In the genomic region with DNA sequence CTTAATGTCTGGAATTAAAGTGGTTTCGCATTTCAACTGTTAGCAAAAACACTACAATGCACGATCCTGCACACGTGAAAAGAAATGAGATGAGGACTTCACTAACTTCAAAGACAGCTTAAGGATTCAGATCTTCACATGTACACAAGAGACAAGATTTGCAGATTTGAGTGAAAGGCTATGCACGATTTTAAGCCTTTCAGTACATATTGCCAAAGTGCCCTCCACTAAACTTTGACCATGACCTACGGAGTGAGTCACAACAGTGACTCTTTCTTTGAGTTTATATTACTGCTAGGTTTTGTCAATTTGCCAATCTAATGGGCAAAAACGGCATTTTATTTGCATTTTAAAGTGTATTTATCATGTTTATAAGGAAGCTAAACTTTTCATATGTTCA, we compare ENCODE assay signal across 21 cellular contexts. TPM values are rescaled to one million over a fixed set of nuclear protein-coding genes. Genes with fewer than 3 reads are reported as not detected.
DNase-seq lines count a peak whose midpoint lies in the region; TF ChIP-seq lines count a peak whose summit lies in the region.
"Had no signal": no experiment of that assay in that cellular context is flagged by ENCODE, and none has a peak within 500 bp of the region (broad histone marks: within the 10 kb centered on the region; RNA-seq: fewer than 3 reads in every experiment).

No MANE protein-coding gene starts in this region.

- no peaks in the 10 kb centered on the region for H3K4me1 ChIP-seq in esophagus squamous epithelium
- H3K4me1 ChIP-seq: thyroid gland had no signal

- TF ChIP-seq CTCF in esophagus squamous epithelium (IDR thresholded peaks at IDR 0.05) = no peak

- H3K4me3 ChIP-seq in esophagus squamous epithelium = no peak overlapping the region
- H3K4me3 ChIP-seq: mucosa of descending colon, thyroid gland had no signal

- intact Hi-C loops in esophagus squamous epithelium (cut with DNase I) = no loop called here

- DNase-seq in COLO829 (ENCODE audit: low spot score) (peak; percentile 16), HuH-7 (ENCODE audit: low spot score) (peak; percentile 37), amniotic epithelial cell (ENCODE audit: low read depth) (peak; percentile 13), iris pigment epithelial cell (ENCODE audit: low read depth) (peak; percentile 51), mucosa of gallbladder (ENCODE audit: low spot score) (no peak), esophagus squamous epithelium (lab: John Stamatoyannopoulos, UW) (no peak), T-helper 1 cell (no peak), foreskin melanocyte (no peak)
- DNase-seq: activated CD4-positive, alpha-beta T cell treated with anti-CD3 and anti-CD28 coated beads, Interleukin-2, amount 50 U/mL, for 1 hour; anterior cingulate cortex; H7; Karpas-422; left colon; mucosa of descending colon; NCI-H1417; NCI-H2171 treated with DMSO at 0.1 percent for 48 hours; NCI-H748 treated with DMSO at 0.1 percent for 48 hours; stimulated activated naive B cell treated with anti-CD40 and anti-IgM and Interleukin-4, amounts not matched to agents 10 μg/mL and 1 μg/mL and 100 μg/mL, for 72 hours; thyroid gland had no signal

- H3K9me3 ChIP-seq in esophagus squamous epithelium = no peaks in the 10 kb centered on the region
- H3K9me3 ChIP-seq: mucosa of descending colon, neutrophil, thyroid gland had no signal

- TF ChIP-seq POLR2A in esophagus squamous epithelium (IDR thresholded peaks at IDR 0.05) = no peak

- 49 to 62% methylated on average over 6 of the region's 6 CpGs for WGBS in esophagus squamous epithelium, 2 donors

- no peaks in the 10 kb centered on the region for H3K36me3 ChIP-seq in esophagus squamous epithelium
- H3K36me3 ChIP-seq: thyroid gland had no signal

- no peak overlapping the region for H3K27ac ChIP-seq in esophagus squamous epithelium
- H3K27ac ChIP-seq: neutrophil, thyroid gland had no signal

- H3K27me3 ChIP-seq in esophagus squamous epithelium = no peaks in the 10 kb centered on the region
- H3K27me3 ChIP-seq: neutrophil, thyroid gland had no signal

RNA-seq across cellular contexts. Expression of gene CR1L, which starts 41.2 kb away (rescaled TPM):
- not detected for total RNA-seq in mucosa of gallbladder
- not detected for total RNA-seq in esophagus squamous epithelium
- total RNA-seq: frontal cortex, H7, mucosa of descending colon had no signal

Comparison
In these comparisons a context has a peak if more than half of its experiments do, and no peak if none do; other contexts are left out.
1. DNase-seq: peak in COLO829 (single experiment), HuH-7 (single experiment), amniotic epithelial cell (single experiment) and iris pigment epithelial cell (single experiment); none in mucosa of gallbladder (single experiment), esophagus squamous epithelium (single experiment), T-helper 1 cell (0 of 5) and foreskin melanocyte (single experiment).